Comparison of ENCODE assay signal across 16 cellular contexts in genomic region chr13:90105276-90105675, GRCh38.
DNase-seq lines count a peak whose midpoint lies in the region; ATAC-seq and TF ChIP-seq lines count a peak whose summit lies in the region.
"Had no signal": no experiment of that assay in that cellular context is flagged by ENCODE, and none has a peak within 500 bp of the region (broad histone marks: within the 10 kb centered on the region; RNA-seq: fewer than 3 reads in every experiment).

No MANE protein-coding gene starts in this region.

- DNase-seq in A172 (ENCODE audit: low spot score) (peak; percentile 57), SIG-M5 (lab: John Stamatoyannopoulos, UW) (peak; percentile 30), fibroblast of peridontal ligament (ENCODE audit: extremely low read depth) (peak; percentile 38), HT-29 (ENCODE audit: low spot score) (no peak), NCI-H510A treated with DMSO at 0.1 percent for 48 hours (lab: John Stamatoyannopoulos, UW) (no peak), transverse colon (no peak)
- DNase-seq: activated CD4-positive, alpha-beta T cell treated with anti-CD3 and anti-CD28 coated beads, Interleukin-2, amount 50 U/mL, for 4 hours; activated gamma-delta T cell treated with Interleukin-2 at 50 U/mL for 16 hours; cortex of kidney; kidney; NCI-H1092; nephron progenitor cell; T-cell had no signal

- no peak overlapping the region for H3K27ac ChIP-seq in transverse colon
- H3K27ac ChIP-seq: tibial nerve had no signal

- no peak overlapping the region for H3K4me3 ChIP-seq in transverse colon
- H3K4me3 ChIP-seq: tibial nerve had no signal

- no peaks in the 10 kb centered on the region for H3K9me3 ChIP-seq in transverse colon
- H3K9me3 ChIP-seq: tibial nerve had no signal

- in situ Hi-C loops in transverse colon (cut with MboI; ENCODE audit: low pct_ligation_motif_present in 1 of 4, low pct_unique_long_range_greater_than_20kb in 1 of 4, low sequenced_read_pairs in 3 of 4), result no loop called here

- H3K4me1 ChIP-seq in transverse colon, result peaks cover 0 to 9% (median 0%) of the 10 kb centered on the region in 4 donors
- H3K4me1 ChIP-seq: tibial nerve had no signal

- ATAC-seq in HG02610 (IDR thresholded peaks at IDR 0.05; ENCODE audit: unreplicated experiment) (peak; percentile 85), HG03095 (IDR thresholded peaks at IDR 0.05; ENCODE audit: unreplicated experiment) (no peak)
- ATAC-seq: T-cell had no signal

- intact Hi-C loops in transverse colon (cut with DNase I; ENCODE audit: low total_unique reads), result no loop called here

- no peak for TF ChIP-seq CTCF in transverse colon (IDR thresholded peaks at IDR 0.05)

- TF ChIP-seq POLR2A in transverse colon (IDR thresholded peaks at IDR 0.05), result no peak

- H3K36me3 ChIP-seq in transverse colon, result no peaks in the 10 kb centered on the region
- H3K36me3 ChIP-seq: tibial nerve had no signal

- no peak for TF ChIP-seq EP300 in transverse colon (IDR thresholded peaks at IDR 0.05; ENCODE audit: low read depth)

- H3K27me3 ChIP-seq in transverse colon, result no peaks in the 10 kb centered on the region
- H3K27me3 ChIP-seq: tibial nerve had no signal

Comparison
In these comparisons a context has a peak if more than half of its experiments do, and no peak if none do; other contexts are left out.
1. DNase-seq: peak in A172 (single experiment), SIG-M5 (single experiment) and fibroblast of peridontal ligament (single experiment); none in HT-29 (single experiment), NCI-H510A treated with DMSO at 0.1 percent for 48 hours (single experiment) and transverse colon (single experiment).